Comparison of ENCODE assay signal across 14 cellular contexts in the genomic region with DNA sequence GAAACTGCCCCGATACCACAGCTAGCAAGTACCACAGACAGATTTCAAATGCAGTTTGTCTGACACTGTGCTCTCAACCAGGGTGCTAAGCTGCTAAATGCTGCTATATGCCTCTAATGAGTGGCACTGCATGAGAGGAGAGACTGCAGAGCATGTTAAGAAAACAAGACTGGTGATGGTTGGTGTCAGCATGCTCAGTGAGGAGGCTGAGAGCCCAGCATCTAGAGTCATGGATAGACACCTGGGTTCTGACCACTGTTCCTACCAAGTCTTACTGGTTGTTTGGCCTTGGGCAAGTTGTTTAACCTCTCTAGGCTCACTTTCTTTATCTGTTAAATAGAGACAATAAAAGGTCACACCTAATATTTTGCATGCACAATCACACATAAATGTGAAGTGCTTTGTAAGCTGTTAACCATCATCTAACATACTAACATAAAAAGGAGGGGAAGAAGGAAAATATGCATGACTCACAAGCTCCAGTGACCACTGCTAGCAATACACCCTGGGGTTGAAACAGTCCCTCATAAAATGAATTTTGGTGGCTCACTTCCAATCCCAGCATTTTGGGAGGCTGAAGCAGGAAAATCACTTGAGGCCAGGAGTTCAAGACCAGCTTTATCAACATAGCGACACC. TPM values are rescaled to one million over a fixed set of nuclear protein-coding genes. Genes with fewer than 3 reads are reported as not detected.
DNase-seq lines count a peak whose midpoint lies in the region; ATAC-seq, FAIRE-seq and TF ChIP-seq lines count a peak whose summit lies in the region.
"Had no signal": no experiment of that assay in that cellular context is flagged by ENCODE, and none has a peak within 500 bp of the region (broad histone marks: within the 10 kb centered on the region; RNA-seq: fewer than 3 reads in every experiment).

No MANE protein-coding gene starts in this region.

- POLR2A ChIA-PET in GM10248 (lab: Yijun Ruan, JAX): no interaction called here
- POLR2A ChIA-PET in activated CD8-positive, alpha-beta T cell treated with anti-CD3 and anti-CD28 coated beads for 36 hours (lab: Charles Lee): no interaction called here

- DNase-seq in H54 (ENCODE audit: insufficient read length, low spot score) (no peak), glomerular visceral epithelial cell (ENCODE audit: extremely low spot score) (peak; percentile 69), substantia nigra (lab: John Stamatoyannopoulos, UW) (no peak), GM10248 (ENCODE audit: extremely low spot score) (no peak), ureter (ENCODE audit: low spot score) (no peak)
- DNase-seq in activated CD8-positive, alpha-beta T cell treated with anti-CD3 and anti-CD28 coated beads for 36 hours: no peak
- DNase-seq: cortex of kidney, NCI-H2029 treated with DMSO at 0.1 percent for 48 hours, WERI-Rb-1 had no signal

- no peaks in the 10 kb centered on the region for H3K4me1 Mint-ChIP-seq in activated CD8-positive, alpha-beta T cell treated with anti-CD3 and anti-CD28 coated beads for 36 hours (ENCODE audit: low read depth)

- TF ChIP-seq CTCF in GM10248 (IDR thresholded peaks at IDR 0.05; ENCODE audit: control extremely low read depth, extremely low read depth, low read depth, missing control alignments): no peak
- TF ChIP-seq CTCF in activated CD8-positive, alpha-beta T cell treated with anti-CD3 and anti-CD28 coated beads for 36 hours (IDR thresholded peaks at IDR 0.05): no peak

- FAIRE-seq in H54 (lab: Jason Lieb, UNC): peak; percentile 83

- no peak for ATAC-seq in GM21526 (IDR thresholded peaks at IDR 0.05; ENCODE audit: low FRiP score, unreplicated experiment)
- ATAC-seq in activated CD8-positive, alpha-beta T cell treated with anti-CD3 and anti-CD28 coated beads for 36 hours: no peak
- ATAC-seq: gastroesophageal sphincter; natural killer cell treated with Interleukin-12 subunit alpha and Interleukin-12 subunit beta and Interleukin-15 and Interleukin-18, amount 100 ng/mL, for 72 hours had no signal

- no peak for TF ChIP-seq POLR2A in H54 (IDR thresholded peaks at IDR 0.05; ENCODE audit: low read depth, low read length)

- no peaks in the 10 kb centered on the region for H3K9me3 Mint-ChIP-seq in activated CD8-positive, alpha-beta T cell treated with anti-CD3 and anti-CD28 coated beads for 36 hours
- H3K9me3 Mint-ChIP-seq: natural killer cell treated with Interleukin-12 subunit alpha and Interleukin-12 subunit beta and Interleukin-15 and Interleukin-18, amount 100 ng/mL, for 72 hours had no signal

- CTCF ChIA-PET in GM10248 (lab: Yijun Ruan, JAX): interaction anchor here (1.0 kb wide), 1 partner anchor 27 kb away, joined by 3 read pairs; no protein-coding TSS in a partner anchor
- CTCF ChIA-PET in activated CD8-positive, alpha-beta T cell treated with anti-CD3 and anti-CD28 coated beads for 36 hours (lab: Charles Lee): no interaction called here

- H3K27ac Mint-ChIP-seq in activated CD8-positive, alpha-beta T cell treated with anti-CD3 and anti-CD28 coated beads for 36 hours: no peak overlapping the region
- H3K27ac Mint-ChIP-seq: activated naive CD8-positive, alpha-beta T cell; natural killer cell treated with Interleukin-12 subunit alpha and Interleukin-12 subunit beta and Interleukin-15 and Interleukin-18, amount 100 ng/mL, for 72 hours had no signal

- no peaks in the 10 kb centered on the region for H3K27me3 Mint-ChIP-seq in activated CD8-positive, alpha-beta T cell treated with anti-CD3 and anti-CD28 coated beads for 36 hours

- H3K36me3 Mint-ChIP-seq in activated CD8-positive, alpha-beta T cell treated with anti-CD3 and anti-CD28 coated beads for 36 hours (ENCODE audit: low read depth): no peaks in the 10 kb centered on the region
- H3K36me3 Mint-ChIP-seq: activated naive CD8-positive, alpha-beta T cell; natural killer cell treated with Interleukin-12 subunit alpha and Interleukin-12 subunit beta and Interleukin-15 and Interleukin-18, amount 100 ng/mL, for 72 hours had no signal

- intact Hi-C loops in activated CD8-positive, alpha-beta T cell treated with anti-CD3 and anti-CD28 coated beads for 36 hours (cut with micrococcal nuclease): no loop called here

- H3K4me3 Mint-ChIP-seq in activated CD8-positive, alpha-beta T cell treated with anti-CD3 and anti-CD28 coated beads for 36 hours: no peak overlapping the region
- H3K4me3 Mint-ChIP-seq: activated naive CD8-positive, alpha-beta T cell; natural killer cell treated with Interleukin-12 subunit alpha and Interleukin-12 subunit beta and Interleukin-15 and Interleukin-18, amount 100 ng/mL, for 72 hours had no signal

- H3K27ac ChIP-seq in angular gyrus (ENCODE audit: low read depth, low read length): peak overlapping the region; percentile 18
- peak overlapping the region; percentile 22 for H3K27ac ChIP-seq in substantia nigra (ENCODE audit: low read depth, low read length, poor library complexity, severe bottlenecking)
- H3K27ac ChIP-seq: gastroesophageal sphincter, WERI-Rb-1 had no signal

RNA-seq across cellular contexts. Expression of a gene that starts 20.7 kb away (rescaled TPM):
- total RNA-seq in activated CD8-positive, alpha-beta T cell treated with anti-CD3 and anti-CD28 coated beads for 36 hours: not detected
- total RNA-seq in ureter: 2.8 TPM
- total RNA-seq: natural killer cell treated with Interleukin-12 subunit alpha and Interleukin-12 subunit beta and Interleukin-15 and Interleukin-18, amount 100 ng/mL, for 72 hours had no signal
